10 cellular contexts compared by ENCODE assay signal in the genomic region with DNA sequence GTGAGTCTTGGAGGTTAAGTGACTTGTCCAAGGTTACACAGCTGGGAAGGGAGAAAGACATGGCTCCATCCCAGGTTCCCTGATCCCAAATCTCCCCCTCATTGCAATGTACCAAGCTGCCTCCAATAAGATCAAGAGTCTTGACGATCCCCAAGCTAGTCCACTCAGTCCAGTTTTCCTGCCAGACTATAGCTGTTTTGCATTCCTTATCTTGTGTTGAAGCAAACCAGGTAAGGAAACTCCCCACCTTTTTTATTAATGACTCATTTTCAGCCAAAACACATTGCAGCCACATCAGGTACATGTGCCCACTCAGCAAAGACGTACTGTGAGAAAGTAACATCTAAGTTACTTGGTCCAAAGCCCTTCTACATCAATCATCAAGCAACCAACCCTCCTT. TPM values are rescaled to one million over a fixed set of nuclear protein-coding genes. Genes with fewer than 3 reads are reported as not detected.
DNase-seq lines count a peak whose midpoint lies in the region; ATAC-seq and TF ChIP-seq lines count a peak whose summit lies in the region.
"Had no signal": no experiment of that assay in that cellular context is flagged by ENCODE, and none has a peak within 500 bp of the region (broad histone marks: within the 10 kb centered on the region; RNA-seq: fewer than 3 reads in every experiment).

No MANE protein-coding gene starts in this region.

- H2BK15ac ChIP-seq in mesendoderm (replicated peaks; ENCODE audit: low read depth): no peak overlapping the region

- H3K4me1 ChIP-seq in CD4-positive, alpha-beta memory T cell (ENCODE audit: insufficient read depth, low read length): peaks cover 51% of the 10 kb centered on the region
- H3K4me1 ChIP-seq in mesendoderm (ENCODE audit: control insufficient read depth, low read depth, low read length): peaks cover 15% of the 10 kb centered on the region

- WGBS in mesendoderm (ENCODE audit: extremely low coverage, insufficient coverage, low lambda C conversion rate): no CpG with 5 or more reads among the region's 2 CpGs

- peak overlapping the region in 1 of 2 donors; percentile 33 for H3K4me3 ChIP-seq in CD4-positive, alpha-beta memory T cell (ENCODE audit: low read length in 2 of 2)
- no peak overlapping the region for H3K4me3 ChIP-seq in mesendoderm (ENCODE audit: low read length)

- intact Hi-C loops in CD4-positive, alpha-beta memory T cell (cut with micrococcal nuclease): no loop called here

- H3K23ac ChIP-seq in mesendoderm (ENCODE audit: low read length): no peak overlapping the region

- DNase-seq in CD4-positive, alpha-beta memory T cell: no peak
- no peak for DNase-seq in mesendoderm
- DNase-seq in HEK293T (ENCODE audit: extremely low spot score): no peak
- DNase-seq: activated CD8-positive, alpha-beta memory T cell treated with anti-CD3 and anti-CD28 coated beads, Interleukin-2, amount 50 U/mL, for 48 hours; NCI-H1105 treated with DMSO at 0.1 percent for 48 hours had no signal

- no peak overlapping the region for H3K56ac ChIP-seq in mesendoderm (ENCODE audit: low read length)

- no peaks in the 10 kb centered on the region for H3K9me3 ChIP-seq in CD4-positive, alpha-beta memory T cell (ENCODE audit: control insufficient read depth in 1 of 2, low read length in 2 of 2)

- no peak overlapping the region for H3K4ac ChIP-seq in mesendoderm (ENCODE audit: low read depth, low read length)

- H3K9me3 Mint-ChIP-seq in CD4-positive, alpha-beta memory T cell: no peaks in the 10 kb centered on the region
- H3K9me3 Mint-ChIP-seq in activated naive CD8-positive, alpha-beta T cell (ENCODE audit: low read depth): no peaks in the 10 kb centered on the region

- peak; percentile 43 for ATAC-seq in HG03039 (IDR thresholded peaks at IDR 0.05; ENCODE audit: unreplicated experiment)
- ATAC-seq in HG02571 (IDR thresholded peaks at IDR 0.05; ENCODE audit: unreplicated experiment): no peak
- ATAC-seq in HG03342 (IDR thresholded peaks at IDR 0.05; ENCODE audit: unreplicated experiment): no peak
- ATAC-seq in esophagus mucosa: no peak

- no peaks in the 10 kb centered on the region for H3K79me2 ChIP-seq in mesendoderm (ENCODE audit: control insufficient read depth, insufficient read depth, low read length)

- no peak overlapping the region for H2BK120ac ChIP-seq in mesendoderm (ENCODE audit: low read depth, low read length)

- H3K4me3 Mint-ChIP-seq in CD4-positive, alpha-beta memory T cell: peak overlapping the region; percentile 17 to 81 (median 61)
- peak overlapping the region; percentile 76 for H3K4me3 Mint-ChIP-seq in activated naive CD8-positive, alpha-beta T cell

- H3K18ac ChIP-seq in mesendoderm (ENCODE audit: low read length): peak overlapping the region; percentile 15

- POLR2A ChIA-PET in CD4-positive, alpha-beta memory T cell (lab: Charles Lee; ENCODE audit: partially characterized antibody): interaction anchor here (0.7 to 0.9 kb wide), 2 partner anchors 19 to 291 kb away, joined by 3 to 4 read pairs; no protein-coding TSS in a partner anchor
- POLR2A ChIA-PET in HEK293T (lab: Yijun Ruan, JAX): interaction anchor here (0.6 kb wide), 1 partner anchor 1097 kb away, joined by 3 read pairs; no protein-coding TSS in a partner anchor

- no peak overlapping the region for H3K9ac ChIP-seq in mesendoderm (ENCODE audit: low read length)

- H3K27me3 ChIP-seq in CD4-positive, alpha-beta memory T cell (ENCODE audit: insufficient read depth, low read length): no peaks in the 10 kb centered on the region
- H3K27me3 ChIP-seq in mesendoderm (ENCODE audit: insufficient read depth, low read length, poor library complexity): no peaks in the 10 kb centered on the region

- no peak overlapping the region for H3K4me2 ChIP-seq in mesendoderm (ENCODE audit: low read length)

- H2BK5ac ChIP-seq in mesendoderm (ENCODE audit: low read length): no peak overlapping the region

- no peaks in the 10 kb centered on the region for H3K79me1 ChIP-seq in mesendoderm (ENCODE audit: low read length)

- H4K8ac ChIP-seq in mesendoderm (ENCODE audit: low read depth, low read length): no peak overlapping the region

- H2AK5ac ChIP-seq in mesendoderm (ENCODE audit: low read length): no peak overlapping the region

- H4K5ac ChIP-seq in mesendoderm (ENCODE audit: low read length): no peak overlapping the region

- no peaks in the 10 kb centered on the region for H3K36me3 ChIP-seq in CD4-positive, alpha-beta memory T cell (ENCODE audit: insufficient read depth, low read length)
- no peaks in the 10 kb centered on the region for H3K36me3 ChIP-seq in mesendoderm (ENCODE audit: control insufficient read depth, insufficient read depth, low read length)

- H3K4me1 Mint-ChIP-seq in CD4-positive, alpha-beta memory T cell: peaks cover 27 to 52% (median 41%) of the 10 kb centered on the region in 4 donors
- H3K4me1 Mint-ChIP-seq in activated naive CD8-positive, alpha-beta T cell (ENCODE audit: low read depth): peaks cover 62% of the 10 kb centered on the region

- H3K27me3 Mint-ChIP-seq in CD4-positive, alpha-beta memory T cell: no peaks in the 10 kb centered on the region
- H3K27me3 Mint-ChIP-seq in activated naive CD8-positive, alpha-beta T cell: no peaks in the 10 kb centered on the region

- CTCF ChIA-PET in CD4-positive, alpha-beta memory T cell (lab: Charles Lee; ENCODE audit: partially characterized antibody): interaction anchor here (1.2 kb wide), 1 partner anchor 129 kb away, joined by 3 read pairs; no protein-coding TSS in a partner anchor
- CTCF ChIA-PET in HEK293T (lab: Yijun Ruan, JAX): no interaction called here

- H3K36me3 Mint-ChIP-seq in CD4-positive, alpha-beta memory T cell: no peaks in the 10 kb centered on the region
- no peaks in the 10 kb centered on the region for H3K36me3 Mint-ChIP-seq in activated naive CD8-positive, alpha-beta T cell

- H3K27ac ChIP-seq in CD4-positive, alpha-beta memory T cell (ENCODE audit: low read depth, low read length): peak overlapping the region; percentile 8
- peak overlapping the region; percentile 40 for H3K27ac ChIP-seq in mesendoderm (ENCODE audit: low read depth, low read length)

- H3K27ac Mint-ChIP-seq in CD4-positive, alpha-beta memory T cell: peak overlapping the region; percentile 76 to 92 (median 84)
- H3K27ac Mint-ChIP-seq in activated naive CD8-positive, alpha-beta T cell: peak overlapping the region; percentile 95

TF ChIP-seq in HEK293T, 16 proteins besides CTCF, POLR2A, EP300 and RAD21:
- no peak for TF ChIP-seq ZNF384 (IDR thresholded peaks at IDR 0.05)
- no peak for TF ChIP-seq HDGF (IDR thresholded peaks at IDR 0.05; ENCODE audit: borderline replicate concordance)
- TF ChIP-seq L3MBTL2 (conservative IDR thresholded peaks at IDR 0.05): no peak
- no peak for TF ChIP-seq LEF1 (IDR thresholded peaks at IDR 0.05; ENCODE audit: borderline replicate concordance)
- TF ChIP-seq ELF4 (IDR thresholded peaks at IDR 0.05): no peak
- TF ChIP-seq SUZ12 (IDR thresholded peaks at IDR 0.05): no peak
- no peak for TF ChIP-seq BHLHE40 (IDR thresholded peaks at IDR 0.05; ENCODE audit: borderline replicate concordance)
- no peak for TF ChIP-seq FOXM1 (IDR thresholded peaks at IDR 0.05; ENCODE audit: borderline replicate concordance)
- TF ChIP-seq ARNT (IDR thresholded peaks at IDR 0.05): no peak
- TF ChIP-seq CTBP1 (IDR thresholded peaks at IDR 0.05; ENCODE audit: borderline replicate concordance): no peak
- no peak for TF ChIP-seq TARDBP (IDR thresholded peaks at IDR 0.05)
- TF ChIP-seq, protein P1, sequence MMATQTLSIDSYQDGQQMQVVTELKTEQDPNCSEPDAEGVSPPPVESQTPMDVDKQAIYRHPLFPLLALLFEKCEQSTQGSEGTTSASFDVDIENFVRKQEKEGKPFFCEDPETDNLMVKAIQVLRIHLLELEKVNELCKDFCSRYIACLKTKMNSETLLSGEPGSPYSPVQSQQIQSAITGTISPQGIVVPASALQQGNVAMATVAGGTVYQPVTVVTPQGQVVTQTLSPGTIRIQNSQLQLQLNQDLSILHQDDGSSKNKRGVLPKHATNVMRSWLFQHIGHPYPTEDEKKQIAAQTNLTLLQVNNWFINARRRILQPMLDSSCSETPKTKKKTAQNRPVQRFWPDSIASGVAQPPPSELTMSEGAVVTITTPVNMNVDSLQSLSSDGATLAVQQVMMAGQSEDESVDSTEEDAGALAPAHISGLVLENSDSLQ (IDR thresholded peaks at IDR 0.05): no peak
- no peak for TF ChIP-seq SP1 (IDR thresholded peaks at IDR 0.05)
- no peak for TF ChIP-seq FOXK2 (IDR thresholded peaks at IDR 0.05)
TF ChIP-seq in HEK293T: peak in this region for 0.

RNA-seq across cellular contexts. Expression of gene LIPC, which starts 41.9 kb away (rescaled TPM):
- total RNA-seq in CD4-positive, alpha-beta memory T cell: under 1 TPM in 1 of 2 experiments, not detected in 1; 0.41 TPM
- 1 to 10 TPM in 1 of 2 donors, under 1 TPM in 1; 0.25 to 2.4 TPM for polyA plus RNA-seq in CD4-positive, alpha-beta memory T cell
- not detected for polyA plus RNA-seq in mesendoderm (2013, experiment 1 of 2)
- polyA plus RNA-seq in mesendoderm (2013, experiment 2 of 2): not detected
- not detected for total RNA-seq in esophagus mucosa
